Comparison of ENCODE assay signal across 12 cellular contexts in the genomic region with DNA sequence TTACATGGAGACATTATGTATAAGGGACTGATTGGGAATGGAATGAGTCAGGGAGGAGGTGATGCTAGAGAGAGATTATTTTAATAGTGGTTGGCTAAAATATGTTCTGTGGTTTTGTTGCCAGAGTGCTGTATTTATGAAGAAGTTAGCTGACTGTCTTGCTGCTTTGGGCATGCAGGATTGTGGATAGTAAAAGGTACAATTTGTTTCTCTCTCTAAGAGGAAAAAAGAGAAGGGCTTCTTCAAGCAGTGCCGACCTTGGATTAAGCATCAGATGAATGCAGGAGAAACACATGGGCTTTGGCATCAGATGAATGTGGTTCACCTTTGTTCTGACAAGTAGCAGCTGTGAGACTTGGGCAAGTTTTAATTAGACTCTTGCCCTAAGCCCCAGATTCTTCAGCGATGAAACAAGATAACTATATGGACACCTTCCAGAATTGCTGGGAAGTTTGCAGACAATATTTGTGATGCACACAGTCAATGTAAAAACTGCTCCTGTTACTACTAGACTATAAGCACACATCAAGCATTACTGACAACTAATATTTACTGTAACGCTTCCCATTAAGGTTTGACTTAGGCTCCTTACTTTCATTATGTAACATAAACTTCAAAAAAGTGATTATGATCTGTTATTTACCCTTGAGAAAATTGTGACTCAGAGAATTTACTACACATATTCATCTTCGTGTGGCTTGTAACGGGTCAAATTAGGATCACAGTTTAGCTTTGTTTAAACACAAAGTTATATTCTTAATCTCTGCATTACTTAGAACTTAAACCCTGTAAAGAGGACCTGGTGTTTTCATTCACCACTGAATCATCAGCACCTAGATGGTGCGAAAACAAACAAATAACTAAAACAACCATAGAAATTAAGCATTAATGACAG.
A peak's percentile ranks its signal among the peaks of the same experiment; 100 is the strongest.
DNase-seq lines count a peak whose midpoint lies in the region; ATAC-seq, FAIRE-seq and TF ChIP-seq lines count a peak whose summit lies in the region.
"Had no signal": no experiment of that assay in that cellular context is flagged by ENCODE, and none has a peak within 500 bp of the region (broad histone marks: within the 10 kb centered on the region; RNA-seq: fewer than 3 reads in every experiment).

No MANE protein-coding gene starts in this region.

- no peaks in the 10 kb centered on the region for H3K36me3 ChIP-seq in ascending aorta
- H3K36me3 ChIP-seq: adrenal gland, left lung had no signal

- intact Hi-C loops in ascending aorta (cut with DNase I): no loop called here

- ATAC-seq in GM18517 (IDR thresholded peaks at IDR 0.05; ENCODE audit: unreplicated experiment): no peak
- ATAC-seq: CD8-positive, alpha-beta T cell; left lung had no signal

- no peaks in the 10 kb centered on the region for H3K9me3 ChIP-seq in ascending aorta
- H3K9me3 ChIP-seq: adrenal gland, left lung had no signal

- FAIRE-seq in RCC 7860 (lab: Jason Lieb, UNC): no peak

- no peaks in the 10 kb centered on the region for H3K27me3 ChIP-seq in ascending aorta
- H3K27me3 ChIP-seq: adrenal gland, left lung had no signal

- DNase-seq in EH (ENCODE audit: low read depth) (peak; percentile 79), NCI-H226 (peak; percentile 48), epithelial cell of esophagus (ENCODE audit: low read depth) (peak; percentile 86), non-pigmented ciliary epithelial cell (ENCODE audit: low read depth) (peak; percentile 44), RCC 7860 (ENCODE audit: low spot score) (no peak), ascending aorta (ENCODE audit: low spot score in 2 of 2) (no peak)
- no peak for DNase-seq in stimulated activated CD4-positive, alpha-beta T cell treated with anti-CD3 and anti-CD28 coated beads, Interleukin-15, amount 100 ng/mL, for 24 hours
- DNase-seq: adrenal gland; CD8-positive, alpha-beta T cell; left lung; NCI-H1092 treated with DMSO at 0.1 percent for 48 hours had no signal

- H3K4me3 ChIP-seq in epithelial cell of esophagus (ENCODE audit: low read length) (no peak overlapping the region), ascending aorta (no peak overlapping the region)
- H3K4me3 ChIP-seq: adrenal gland, left lung had no signal

- H3K4me1 ChIP-seq in ascending aorta: no peaks in the 10 kb centered on the region
- H3K4me1 ChIP-seq: left lung had no signal

- H3K27ac ChIP-seq in ascending aorta: no peak overlapping the region
- H3K27ac ChIP-seq: left lung had no signal

- no peak for TF ChIP-seq CTCF in epithelial cell of esophagus (IDR thresholded peaks at IDR 0.05; ENCODE audit: insufficient read depth, low read depth, low read length, missing control alignments)
- no peak for TF ChIP-seq CTCF in ascending aorta (IDR thresholded peaks at IDR 0.05)

Comparison
In these comparisons a context has a peak if more than half of its experiments do, and no peak if none do; other contexts are left out.
1. DNase-seq: peak in EH (single experiment), NCI-H226 (single experiment), epithelial cell of esophagus (single experiment) and non-pigmented ciliary epithelial cell (single experiment); none in RCC 7860 (single experiment), ascending aorta (0 of 2) and stimulated activated CD4-positive, alpha-beta T cell treated with anti-CD3 and anti-CD28 coated beads, Interleukin-15, amount 100 ng/mL, for 24 hours (single experiment).